Comparison of ENCODE assay signal across 16 cellular contexts in genomic region chr18:74407888-74408287, GRCh38. TPM values are rescaled to one million over a fixed set of nuclear protein-coding genes. Genes with fewer than 3 reads are reported as not detected.
DNase-seq lines count a peak whose midpoint lies in the region; ATAC-seq and TF ChIP-seq lines count a peak whose summit lies in the region.
"Had no signal": no experiment of that assay in that cellular context is flagged by ENCODE, and none has a peak within 500 bp of the region (broad histone marks: within the 10 kb centered on the region; RNA-seq: fewer than 3 reads in every experiment).

No MANE protein-coding gene starts in this region.

- peak; percentile 78 for ATAC-seq in GM18909 (IDR thresholded peaks at IDR 0.05; ENCODE audit: poor library complexity, unreplicated experiment)
- peak; percentile 47 for ATAC-seq in HG03103 (IDR thresholded peaks at IDR 0.05; ENCODE audit: low read depth, unreplicated experiment)
- ATAC-seq in activated naive CD8-positive, alpha-beta T cell treated with anti-CD3 and anti-CD28 coated beads, Interleukin-2, amount 10 ng/mL, durations not matched to agents 7 days and 5 days (ENCODE audit: low read depth) = peak; percentile 57

- intact Hi-C loops in CD4-positive, alpha-beta memory T cell (cut with micrococcal nuclease) = no loop called here
- intact Hi-C loops in colonic mucosa (cut with DNase I) (no loop called here), ovary (cut with DNase I) (no loop called here)

- no peaks in the 10 kb centered on the region for H3K36me3 Mint-ChIP-seq in CD4-positive, alpha-beta memory T cell
- H3K36me3 Mint-ChIP-seq in activated naive CD8-positive, alpha-beta T cell treated with anti-CD3 and anti-CD28 coated beads, Interleukin-2, amount 10 ng/mL, durations not matched to agents 7 days and 5 days = peaks cover 4% of the 10 kb centered on the region

- 4 to 8% (median 5%) methylated on average over 2 of the region's 2 CpGs for WGBS in ovary, 3 donors

- no peaks in the 10 kb centered on the region for H3K27me3 ChIP-seq in CD4-positive, alpha-beta memory T cell (ENCODE audit: insufficient read depth, low read length)
- no peaks in the 10 kb centered on the region for H3K27me3 ChIP-seq in colonic mucosa
- H3K27me3 ChIP-seq in ovary = no peaks in the 10 kb centered on the region

- no peak for TF ChIP-seq EP300 in ovary (IDR thresholded peaks at IDR 0.05)

- H3K4me1 ChIP-seq in CD4-positive, alpha-beta memory T cell (ENCODE audit: insufficient read depth, low read length) = peaks cover 14% of the 10 kb centered on the region
- H3K4me1 ChIP-seq in colonic mucosa = no peaks in the 10 kb centered on the region
- H3K4me1 ChIP-seq in ovary (ENCODE audit: insufficient read depth) = no peaks in the 10 kb centered on the region
- H3K4me1 ChIP-seq: stomach had no signal

- POLR2A ChIA-PET in CD4-positive, alpha-beta memory T cell (lab: Charles Lee; ENCODE audit: partially characterized antibody) = interaction anchor here (1.3 kb wide), 1 partner anchor 29 kb away, joined by 5 read pairs; no protein-coding TSS in a partner anchor
- POLR2A ChIA-PET in activated naive CD8-positive, alpha-beta T cell treated with anti-CD3 and anti-CD28 coated beads, Interleukin-2, amount 10 ng/mL, durations not matched to agents 7 days and 5 days (lab: Charles Lee) = interaction anchor here (0.7 to 1.3 kb wide), 2 partner anchors 34 to 53 kb away, joined by 3 read pairs; no protein-coding TSS in a partner anchor

- TF ChIP-seq CTCF in colonic mucosa (IDR thresholded peaks at IDR 0.05) (no peak), ovary (IDR thresholded peaks at IDR 0.05) (no peak)

- H3K9ac ChIP-seq in colonic mucosa (ENCODE audit: low read depth in 2 of 2, low read length in 2 of 2) = no peak overlapping the region

- H3K27ac ChIP-seq in CD4-positive, alpha-beta memory T cell (ENCODE audit: low read depth, low read length) = no peak overlapping the region
- H3K27ac ChIP-seq in caudate nucleus (ENCODE audit: low read depth, low read length) = no peak overlapping the region
- H3K27ac ChIP-seq in colonic mucosa = no peak overlapping the region
- no peak overlapping the region for H3K27ac ChIP-seq in ovary
- H3K27ac ChIP-seq: stomach had no signal

- TF ChIP-seq POLR2A in ovary (IDR thresholded peaks at IDR 0.05) = no peak

- peak overlapping the region; percentile 55 to 94 (median 93) for H3K27ac Mint-ChIP-seq in CD4-positive, alpha-beta memory T cell
- H3K27ac Mint-ChIP-seq in activated naive CD8-positive, alpha-beta T cell treated with anti-CD3 and anti-CD28 coated beads, Interleukin-2, amount 10 ng/mL, durations not matched to agents 7 days and 5 days = peak overlapping the region; percentile 92

- H3K4me1 Mint-ChIP-seq in CD4-positive, alpha-beta memory T cell = peaks cover 13 to 20% (median 18%) of the 10 kb centered on the region in 4 donors
- H3K4me1 Mint-ChIP-seq in activated naive CD8-positive, alpha-beta T cell treated with anti-CD3 and anti-CD28 coated beads, Interleukin-2, amount 10 ng/mL, durations not matched to agents 7 days and 5 days = peaks cover 21% of the 10 kb centered on the region

- DNase-seq in CD4-positive, alpha-beta memory T cell = no peak
- no peak for DNase-seq in activated naive CD8-positive, alpha-beta T cell treated with anti-CD3 and anti-CD28 coated beads, Interleukin-2, amount 10 ng/mL, durations not matched to agents 7 days and 5 days
- DNase-seq in caudate nucleus (lab: John Stamatoyannopoulos, UW) (no peak), colonic mucosa (no peak), LoVo (ENCODE audit: low spot score) (no peak), ovary (no peak)
- DNase-seq: activated gamma-delta T cell treated with Interleukin-2 at 50 U/mL for 16 hours; GF-D8; NCI-H446 treated with DMSO at 0.1 percent for 48 hours; stimulated activated CD4-positive, alpha-beta T cell treated with anti-CD3 and anti-CD28 coated beads, Interleukin-1b, Interleukin-23, amount 100 ng/mL, for 48 hours had no signal

- peaks cover 0 to 7% of the 10 kb centered on the region in 2 donors for H3K27me3 Mint-ChIP-seq in CD4-positive, alpha-beta memory T cell
- H3K27me3 Mint-ChIP-seq in activated naive CD8-positive, alpha-beta T cell treated with anti-CD3 and anti-CD28 coated beads, Interleukin-2, amount 10 ng/mL, durations not matched to agents 7 days and 5 days = no peaks in the 10 kb centered on the region

- peaks cover 0 to 6% (median 0%) of the 10 kb centered on the region in 8 donors for H3K9me3 Mint-ChIP-seq in CD4-positive, alpha-beta memory T cell
- H3K9me3 Mint-ChIP-seq in activated naive CD8-positive, alpha-beta T cell treated with anti-CD3 and anti-CD28 coated beads, Interleukin-2, amount 10 ng/mL, durations not matched to agents 7 days and 5 days = peaks cover 2% of the 10 kb centered on the region

- H3K9me3 ChIP-seq in CD4-positive, alpha-beta memory T cell (ENCODE audit: control insufficient read depth in 1 of 2, low read length in 2 of 2) = no peaks in the 10 kb centered on the region
- H3K9me3 ChIP-seq in colonic mucosa (no peaks in the 10 kb centered on the region), ovary (no peaks in the 10 kb centered on the region)
- H3K9me3 ChIP-seq: stomach had no signal

- peak overlapping the region; percentile 49 to 86 (median 79) for H3K4me3 Mint-ChIP-seq in CD4-positive, alpha-beta memory T cell
- peak overlapping the region; percentile 69 for H3K4me3 Mint-ChIP-seq in activated naive CD8-positive, alpha-beta T cell treated with anti-CD3 and anti-CD28 coated beads, Interleukin-2, amount 10 ng/mL, durations not matched to agents 7 days and 5 days

- H3K36me3 ChIP-seq in CD4-positive, alpha-beta memory T cell (ENCODE audit: insufficient read depth, low read length) = no peaks in the 10 kb centered on the region
- H3K36me3 ChIP-seq in colonic mucosa (no peaks in the 10 kb centered on the region), ovary (no peaks in the 10 kb centered on the region)
- H3K36me3 ChIP-seq: stomach had no signal

- CTCF ChIA-PET in CD4-positive, alpha-beta memory T cell (lab: Charles Lee; ENCODE audit: partially characterized antibody) = no interaction called here

- no peak overlapping the region for H3K4me3 ChIP-seq in CD4-positive, alpha-beta memory T cell (ENCODE audit: low read length in 2 of 2)
- no peak overlapping the region for H3K4me3 ChIP-seq in colonic mucosa
- H3K4me3 ChIP-seq in ovary = no peak overlapping the region
- H3K4me3 ChIP-seq: stomach had no signal

RNA-seq across cellular contexts. Expression of gene DIPK1C, which starts 49.2 kb away (rescaled TPM):
- total RNA-seq in CD4-positive, alpha-beta memory T cell = not detected
- not detected for polyA plus RNA-seq in CD4-positive, alpha-beta memory T cell
- total RNA-seq in activated naive CD8-positive, alpha-beta T cell treated with anti-CD3 and anti-CD28 coated beads, Interleukin-2, amount 10 ng/mL, durations not matched to agents 7 days and 5 days = not detected
- total RNA-seq in colonic mucosa (under 1 TPM in 1 of 2 donors, not detected in 1; 0.24 TPM), ovary (under 1 TPM in 2 of 7 donors, not detected in 5; 0.05 to 0.17 TPM)
- polyA plus RNA-seq in ovary = under 1 TPM in 1 of 2 donors, not detected in 1; 0.04 TPM
- total RNA-seq: fibroblast of lung, mesenteric fat pad, posterior vena cava had no signal
- polyA plus RNA-seq: fibroblast of lung had no signal
